Comparison of ENCODE assay signal across 18 cellular contexts in genomic region chrX:139187738-139188137, GRCh38.
A peak's percentile ranks its signal among the peaks of the same experiment; 100 is the strongest.
DNase-seq lines count a peak whose midpoint lies in the region; ATAC-seq and TF ChIP-seq lines count a peak whose summit lies in the region.
"Had no signal": no experiment of that assay in that cellular context is flagged by ENCODE, and none has a peak within 500 bp of the region (broad histone marks: within the 10 kb centered on the region; RNA-seq: fewer than 3 reads in every experiment).

No MANE protein-coding gene starts in this region.

- H3K27ac ChIP-seq in gastrocnemius medialis, result peak overlapping the region in 2 of 4 donors; percentile 29 to 40
- H3K27ac ChIP-seq: 22Rv1, BLaER1, C4-2B, GM23248 had no signal

- no peaks in the 10 kb centered on the region for H3K9me3 ChIP-seq in gastrocnemius medialis
- H3K9me3 ChIP-seq: BLaER1, Caco-2 had no signal

- ATAC-seq in gastrocnemius medialis (peak; percentile 55 to 71), GM21619 (IDR thresholded peaks at IDR 0.05; ENCODE audit: unreplicated experiment) (no peak), HG03342 (IDR thresholded peaks at IDR 0.05; ENCODE audit: unreplicated experiment) (no peak)
- ATAC-seq: CD8-positive, alpha-beta T cell; HCT116 had no signal

- H3K36me3 ChIP-seq in gastrocnemius medialis, result no peaks in the 10 kb centered on the region
- H3K36me3 ChIP-seq: BLaER1 had no signal

- intact Hi-C loops in gastrocnemius medialis (cut with DNase I; ENCODE audit: low total_unique reads), result no loop called here

- H3K27me3 ChIP-seq in gastrocnemius medialis, result no peaks in the 10 kb centered on the region

- DNase-seq in HCEC 1CT (peak; percentile 4), RKO (ENCODE audit: low spot score) (peak; percentile 9), epithelial cell of esophagus (ENCODE audit: low read depth) (peak; percentile 28), gastrocnemius medialis (no peak), hepatic stellate cell (ENCODE audit: low spot score) (no peak)
- DNase-seq: Caco-2; CD4-positive, CD25-positive, alpha-beta regulatory T cell; CD8-positive, alpha-beta T cell; DMS153; DND-41; GM23248; H7 had no signal

- no peak for TF ChIP-seq POLR2A in gastrocnemius medialis (IDR thresholded peaks at IDR 0.05)

- no peak for TF ChIP-seq CTCF in epithelial cell of esophagus (IDR thresholded peaks at IDR 0.05; ENCODE audit: insufficient read depth, low read depth, low read length, missing control alignments)
- no peak for TF ChIP-seq CTCF in gastrocnemius medialis (IDR thresholded peaks at IDR 0.05 in 4 of 5, conservative IDR thresholded peaks at IDR 0.05 in 1 of 5)

- H3K4me3 ChIP-seq in epithelial cell of esophagus (ENCODE audit: low read length) (no peak overlapping the region), gastrocnemius medialis (no peak overlapping the region)
- H3K4me3 ChIP-seq: BLaER1, GM23248 had no signal

- peaks cover 14 to 20% of the 10 kb centered on the region in 2 donors for H3K4me1 ChIP-seq in gastrocnemius medialis
- H3K4me1 ChIP-seq: Caco-2 had no signal

- in situ Hi-C loops in gastrocnemius medialis (cut with MboI; ENCODE audit: low sequenced_read_pairs in 4 of 4), result no loop called here

Comparison
In these comparisons a context has a peak if more than half of its experiments do, and no peak if none do; other contexts are left out.
1. DNase-seq: peak in HCEC 1CT (single experiment), RKO (single experiment) and epithelial cell of esophagus (single experiment); none in gastrocnemius medialis (0 of 2) and hepatic stellate cell (single experiment).
2. ATAC-seq: peak in gastrocnemius medialis (2 of 2); none in GM21619 (single experiment) and HG03342 (single experiment).